ENCODE assay signal across 6 cellular contexts in genomic region chr6:30717845-30718795, GRCh38. TPM values are rescaled to one million over a fixed set of nuclear protein-coding genes. Genes with fewer than 3 reads are reported as not detected.
DNase-seq lines count a peak whose midpoint lies in the region; ATAC-seq, FAIRE-seq and TF ChIP-seq lines count a peak whose summit lies in the region.
"Not testable (repeated sequence)": the region's sequence is repeated elsewhere in the genome, so short reads cannot be mapped to it uniquely, and the experiment has no call there.

No MANE protein-coding gene starts in this region.

- TF ChIP-seq CTCF in HFF-Myc (IDR thresholded peaks at IDR 0.05; ENCODE audit: low read depth, low read length, missing control alignments); activated B cell treated with CpG ODN at 0.5 μM for 24 hours (IDR thresholded peaks at IDR 0.05); choroid plexus epithelial cell (conservative IDR thresholded peaks at IDR 0.05; ENCODE audit: low read depth, low read length); pancreas (IDR thresholded peaks at IDR 0.05): not testable (repeated sequence)
- TF ChIP-seq CTCF in vagina (IDR thresholded peaks at IDR 0.05) = peak in 1 of 3 experiments; percentile 2

- H3K27ac ChIP-seq in iPS-18a (ENCODE audit: low read length) = peak overlapping the region; percentile 97
- H3K27ac ChIP-seq in pancreas = peak overlapping the region; percentile 70 to 89 (median 86)
- peak overlapping the region; percentile 54 for H3K27ac ChIP-seq in vagina

- WGBS in pancreas, 2 donors = 78 to 80% methylated on average over 38 of the region's 38 CpGs

- H3K27me3 Mint-ChIP-seq in activated B cell treated with CpG ODN at 0.5 μM for 24 hours = not testable (repeated sequence)

- H3K4me3 Mint-ChIP-seq in activated B cell treated with CpG ODN at 0.5 μM for 24 hours = peak overlapping the region; percentile 99

- CTCF ChIA-PET in activated B cell treated with CpG ODN at 0.5 μM for 24 hours (lab: Charles Lee) = interaction anchor here (1.0 to 20.0 kb wide), 6 partner anchors 30 to 176 kb away, joined by 3 to 576 read pairs (median 14); partner anchors contain the start of gene DHX16

- intact Hi-C loops in activated B cell treated with CpG ODN at 0.5 μM for 24 hours (cut with micrococcal nuclease) = loop anchor here (1.0 kb wide), 4 partner anchors 31 to 162 kb away; partner anchors contain the start of genes GNL1, MRPS18B and PPP1R10
- intact Hi-C loops in pancreas (cut with DNase I); vagina (cut with DNase I): not testable (repeated sequence)

- H3K4me3 ChIP-seq in HFF-Myc (replicated peaks; ENCODE audit: low read depth, low read length) (peak overlapping the region; percentile 38), choroid plexus epithelial cell (ENCODE audit: low read depth, low read length) (peak overlapping the region; percentile 41), iPS-18a (ENCODE audit: low read length) (peak overlapping the region; percentile 97), pancreas (peak overlapping the region in 3 of 4 donors; percentile 5 to 66 (median 22)), vagina (peak overlapping the region; percentile 45 to 62)

- not testable (repeated sequence) for DNase-seq in HFF-Myc (ENCODE audit: extremely low read depth, low read depth); activated B cell treated with CpG ODN at 0.5 μM for 24 hours; choroid plexus epithelial cell (ENCODE audit: low read depth); vagina (ENCODE audit: extremely low spot score in 2 of 2)
- DNase-seq in pancreas = peak in 3 of 6 donors; percentile 33 to 41 (median 38)

- not testable (repeated sequence) for H3K9me3 Mint-ChIP-seq in activated B cell treated with CpG ODN at 0.5 μM for 24 hours

- H3K27ac Mint-ChIP-seq in activated B cell treated with CpG ODN at 0.5 μM for 24 hours = peak overlapping the region; percentile 99

- H3K4me1 Mint-ChIP-seq in activated B cell treated with CpG ODN at 0.5 μM for 24 hours = peaks cover 65% of the 10 kb centered on the region

- ATAC-seq in activated B cell treated with CpG ODN at 0.5 μM for 24 hours (ENCODE audit: low read depth); pancreas: not testable (repeated sequence)

- POLR2A ChIA-PET in activated B cell treated with CpG ODN at 0.5 μM for 24 hours (lab: Charles Lee) = interaction anchor here (0.5 to 22.6 kb wide), 21 partner anchors 13 to 485 kb away, joined by 3 to 697 read pairs (median 6); partner anchors contain the start of genes ABCF1, DHX16, MRPS18B and NRM

- FAIRE-seq in pancreas (lab: Jason Lieb, UNC) = not testable (repeated sequence)

- H3K9ac ChIP-seq in iPS-18a (ENCODE audit: low read length) = peak overlapping the region; percentile 88

- not testable (repeated sequence) for H3K9me3 ChIP-seq in iPS-18a (ENCODE audit: control insufficient read depth, low read depth, low read length); pancreas; vagina

- H3K27me3 ChIP-seq in iPS-18a (ENCODE audit: control insufficient read depth, insufficient read depth, low read length); pancreas; vagina: not testable (repeated sequence)

- peaks cover 48% of the 10 kb centered on the region for H3K36me3 Mint-ChIP-seq in activated B cell treated with CpG ODN at 0.5 μM for 24 hours (ENCODE audit: low read depth)

- H3K4me1 ChIP-seq in iPS-18a (ENCODE audit: control insufficient read depth, low read depth, low read length) (peaks cover 15% of the 10 kb centered on the region), pancreas (peaks cover 8 to 12% (median 8%) of the 10 kb centered on the region in 3 donors), vagina (peaks cover 46% of the 10 kb centered on the region)

- H3K36me3 ChIP-seq in iPS-18a (ENCODE audit: control insufficient read depth, low read depth, low read length) (peaks cover 31% of the 10 kb centered on the region), pancreas (peaks cover 0 to 11% (median 10%) of the 10 kb centered on the region in 3 donors), vagina (peaks cover 0 to 17% of the 10 kb centered on the region in 2 donors)

- not testable (repeated sequence) for TF ChIP-seq POLR2A in vagina (IDR thresholded peaks at IDR 0.05)

RNA-seq across cellular contexts. Expression of gene MDC1, which starts 1.0 kb away (rescaled TPM):
- total RNA-seq in activated B cell treated with CpG ODN at 0.5 μM for 24 hours = 62.4 and 65.6 TPM in 2 replicates
- total RNA-seq in pancreas = 10 to 100 TPM; 12.3 to 18.7 (median 13.5) TPM
- 10 to 100 TPM; 18.9 to 28.0 TPM for polyA plus RNA-seq in pancreas
- total RNA-seq in vagina = 12.3 TPM

RNA-seq across cellular contexts. Expression of gene TUBB, which starts 2.0 kb away (rescaled TPM):
- total RNA-seq in activated B cell treated with CpG ODN at 0.5 μM for 24 hours = 700 and 725 TPM in 2 replicates
- 100 to 1,000 TPM in 4 of 6 donors, 10 to 100 TPM in 2; 66.1 to 171 (median 116) TPM for total RNA-seq in pancreas
- polyA plus RNA-seq in pancreas = 100 to 1,000 TPM in 1 of 2 donors, 10 to 100 TPM in 1; 67.9 to 111 TPM
- total RNA-seq in vagina = 293 TPM

RNA-seq across cellular contexts. Expression of gene FLOT1, which starts 24.4 kb away (rescaled TPM):
- total RNA-seq in activated B cell treated with CpG ODN at 0.5 μM for 24 hours = 49.1 and 52.0 TPM in 2 replicates
- 10 to 100 TPM; 45.7 to 92.2 (median 51.3) TPM for total RNA-seq in pancreas
- 100 to 1,000 TPM; 123 to 151 TPM for polyA plus RNA-seq in pancreas
- 165 TPM for total RNA-seq in vagina

RNA-seq across cellular contexts. Expression of gene IER3, which starts 26.2 kb away (rescaled TPM):
- total RNA-seq in activated B cell treated with CpG ODN at 0.5 μM for 24 hours (3.0 and 3.3 TPM in 2 replicates), pancreas (10 to 100 TPM; 23.0 to 87.5 (median 41.3) TPM), vagina (40.5 TPM)
- polyA plus RNA-seq in pancreas = 100 to 1,000 TPM in 1 of 2 donors, 10 to 100 TPM in 1; 99.4 to 174 TPM

RNA-seq across cellular contexts. Expression of gene NRM, which starts 27.3 kb away (rescaled TPM):
- total RNA-seq in activated B cell treated with CpG ODN at 0.5 μM for 24 hours (17.4 and 17.8 TPM in 2 replicates), pancreas (1 to 10 TPM; 3.3 to 7.9 (median 4.6) TPM), vagina (6.1 TPM)
- 10 to 100 TPM; 18.2 to 23.6 TPM for polyA plus RNA-seq in pancreas

Comparison
In these comparisons a context has a peak if more than half of its experiments do, and no peak if none do; other contexts are left out.
1. H3K4me3 ChIP-seq: peak in every context shown above with its lines; median percentile 97 in iPS-18a; 54 in vagina; 41 in choroid plexus epithelial cell; 38 in HFF-Myc; 22 in pancreas.